9 cellular contexts compared by ENCODE assay signal in genomic region chr10:123133511-123133910, GRCh38. TPM values are rescaled to one million over a fixed set of nuclear protein-coding genes. Genes with fewer than 3 reads are reported as not detected.
DNase-seq lines count a peak whose midpoint lies in the region; ATAC-seq, FAIRE-seq and TF ChIP-seq lines count a peak whose summit lies in the region.
"Had no signal": no experiment of that assay in that cellular context is flagged by ENCODE, and none has a peak within 500 bp of the region (broad histone marks: within the 10 kb centered on the region; RNA-seq: fewer than 3 reads in every experiment).

No MANE protein-coding gene starts in this region.

- CTCF ChIA-PET in naive thymus-derived CD4-positive, alpha-beta T cell (lab: Charles Lee), result interaction anchor here (0.7 to 2.1 kb wide), 11 partner anchors 10 to 1169 kb away, joined by 3 to 10 read pairs (median 5); partner anchors contain the start of gene BUB3
- CTCF ChIA-PET in OCI-LY7 (lab: Charles Lee; ENCODE audit: unreplicated experiment), result interaction anchor here (0.6 kb wide), 1 partner anchor 429 kb away, joined by 4 read pairs; no protein-coding TSS in a partner anchor

- H2AFZ ChIP-seq in OCI-LY7 (ENCODE audit: low read length), result no peak overlapping the region

- no peaks in the 10 kb centered on the region for H3K9me2 ChIP-seq in OCI-LY7 (ENCODE audit: insufficient read depth, low read length)

- peak overlapping the region; percentile 79 to 99 (median 94) for H3K4me2 ChIP-seq in BLaER1 treated with 17β-estradiol and CSF1 and Interleukin-3, amounts not matched to agents 10 nM and 100 nM
- no peak overlapping the region for H3K4me2 ChIP-seq in OCI-LY7 (ENCODE audit: low read length)

- no peaks in the 10 kb centered on the region for H3K9me3 Mint-ChIP-seq in activated T-helper 17 cell treated with anti-CD3 and anti-CD28 coated beads, Interleukin-2, amount 50 U/mL, for 72 hours
- peaks cover 0 to 3% (median 0%) of the 10 kb centered on the region in 11 donors for H3K9me3 Mint-ChIP-seq in naive thymus-derived CD4-positive, alpha-beta T cell

- DNase-seq in GM12864 (ENCODE audit: low read depth) (no peak), OCI-LY7 (ENCODE audit: low spot score) (no peak), RCC 7860 (ENCODE audit: low spot score) (no peak), left lung (no peak)
- DNase-seq in naive thymus-derived CD4-positive, alpha-beta T cell, result no peak

- H3K4me3 ChIP-seq in BLaER1 treated with 17β-estradiol and CSF1 and Interleukin-3, amounts not matched to agents 10 nM and 100 nM, result peak overlapping the region; percentile 40 to 61 (median 53); a peak in 18 of 20 replicates
- H3K4me3 ChIP-seq in GM12864 (ENCODE audit: low read depth, low read length), result peak overlapping the region; percentile 39
- peak overlapping the region; percentile 36 for H3K4me3 ChIP-seq in naive thymus-derived CD4-positive, alpha-beta T cell (ENCODE audit: low read length)
- no peak overlapping the region for H3K4me3 ChIP-seq in OCI-LY7 (ENCODE audit: low read depth, low read length, poor library complexity, severe bottlenecking)
- H3K4me3 ChIP-seq in left lung, result no peak overlapping the region

- peak overlapping the region; percentile 67 for H3K4me3 Mint-ChIP-seq in activated T-helper 17 cell treated with anti-CD3 and anti-CD28 coated beads, Interleukin-2, amount 50 U/mL, for 72 hours
- H3K4me3 Mint-ChIP-seq in naive thymus-derived CD4-positive, alpha-beta T cell, result peak overlapping the region in 9 of 10 donors; percentile 64 to 79 (median 71)

- peaks cover 10% of the 10 kb centered on the region for H3K36me3 Mint-ChIP-seq in activated T-helper 17 cell treated with anti-CD3 and anti-CD28 coated beads, Interleukin-2, amount 50 U/mL, for 72 hours (ENCODE audit: low read depth)
- peaks cover 0 to 2% (median 0%) of the 10 kb centered on the region in 5 donors for H3K36me3 Mint-ChIP-seq in naive thymus-derived CD4-positive, alpha-beta T cell

- no peak for TF ChIP-seq CTCF in GM12864 (IDR thresholded peaks at IDR 0.05; ENCODE audit: low read depth, low read length, missing control alignments)
- TF ChIP-seq CTCF in OCI-LY7 (conservative IDR thresholded peaks at IDR 0.05; ENCODE audit: low read length), result no peak
- TF ChIP-seq CTCF in left lung (IDR thresholded peaks at IDR 0.05), result no peak

- H4K20me1 ChIP-seq in BLaER1 treated with 17β-estradiol and CSF1 and Interleukin-3, amounts not matched to agents 10 nM and 100 nM, result peaks cover 0 to 57% (median 36%) of the 10 kb centered on the region in 11 experiments; a peak in 18 of 22 replicates
- no peaks in the 10 kb centered on the region for H4K20me1 ChIP-seq in OCI-LY7 (ENCODE audit: insufficient read depth, low read length)

- H3K36me3 ChIP-seq in BLaER1 treated with 17β-estradiol and CSF1 and Interleukin-3, amounts not matched to agents 10 nM and 100 nM, result no peaks in the 10 kb centered on the region
- H3K36me3 ChIP-seq in naive thymus-derived CD4-positive, alpha-beta T cell (ENCODE audit: control insufficient read depth in 2 of 3, insufficient read depth in 3 of 3, low read length in 3 of 3), result no peaks in the 10 kb centered on the region
- no peaks in the 10 kb centered on the region for H3K36me3 ChIP-seq in OCI-LY7 (ENCODE audit: insufficient read depth, low read length)
- no peaks in the 10 kb centered on the region for H3K36me3 ChIP-seq in left lung

- peaks cover 54% of the 10 kb centered on the region for H3K27me3 Mint-ChIP-seq in activated T-helper 17 cell treated with anti-CD3 and anti-CD28 coated beads, Interleukin-2, amount 50 U/mL, for 72 hours
- H3K27me3 Mint-ChIP-seq in naive thymus-derived CD4-positive, alpha-beta T cell, result peaks cover 65 to 82% (median 69%) of the 10 kb centered on the region in 5 donors

- peaks cover 24 to 51% (median 41%) of the 10 kb centered on the region in 10 experiments for H3K4me1 ChIP-seq in BLaER1 treated with 17β-estradiol and CSF1 and Interleukin-3, amounts not matched to agents 10 nM and 100 nM
- peaks cover 20 to 44% of the 10 kb centered on the region in 2 donors for H3K4me1 ChIP-seq in naive thymus-derived CD4-positive, alpha-beta T cell (ENCODE audit: control insufficient read depth in 2 of 2, insufficient read depth in 2 of 2, low read length in 2 of 2)
- H3K4me1 ChIP-seq in OCI-LY7 (ENCODE audit: insufficient read depth, low read length, poor library complexity, severe bottlenecking) (no peaks in the 10 kb centered on the region), left lung (peaks cover 26 to 54% of the 10 kb centered on the region in 2 donors)

- ATAC-seq in activated T-helper 17 cell treated with anti-CD3 and anti-CD28 coated beads, Interleukin-2, amount 50 U/mL, for 72 hours (replicated peaks), result no peak
- ATAC-seq in naive thymus-derived CD4-positive, alpha-beta T cell, result no peak
- ATAC-seq in left lung (no peak), GM18502 (IDR thresholded peaks at IDR 0.05; ENCODE audit: poor library complexity, unreplicated experiment) (no peak)

- H3K27ac ChIP-seq in BLaER1 treated with 17β-estradiol and CSF1 and Interleukin-3, amounts not matched to agents 10 nM and 100 nM, result no peak overlapping the region
- H3K27ac ChIP-seq in naive thymus-derived CD4-positive, alpha-beta T cell (ENCODE audit: low read depth, low read length), result no peak overlapping the region
- no peak overlapping the region for H3K27ac ChIP-seq in OCI-LY7 (ENCODE audit: low read depth, low read length, poor library complexity, severe bottlenecking)
- no peak overlapping the region for H3K27ac ChIP-seq in left lung

- H3K9me3 ChIP-seq in BLaER1 treated with 17β-estradiol and CSF1 and Interleukin-3, amounts not matched to agents 10 nM and 100 nM (replicated peaks in 1 of 11), result peaks cover 5 to 28% (median 15%) of the 10 kb centered on the region in 11 experiments; a peak in 20 of 22 replicates
- H3K9me3 ChIP-seq in naive thymus-derived CD4-positive, alpha-beta T cell (ENCODE audit: control insufficient read depth in 2 of 3, low read length in 3 of 3), result no peaks in the 10 kb centered on the region
- H3K9me3 ChIP-seq in OCI-LY7 (ENCODE audit: low read length) (no peaks in the 10 kb centered on the region), left lung (no peaks in the 10 kb centered on the region)

- H3K27me3 ChIP-seq in BLaER1 treated with 17β-estradiol and CSF1 and Interleukin-3, amounts not matched to agents 10 nM and 100 nM, result peaks cover 77 to 85% (median 80%) of the 10 kb centered on the region in 11 experiments
- peaks cover 16 to 38% of the 10 kb centered on the region in 2 donors for H3K27me3 ChIP-seq in naive thymus-derived CD4-positive, alpha-beta T cell (ENCODE audit: control insufficient read depth in 2 of 2, insufficient read depth in 2 of 2, low read length in 2 of 2)
- peaks cover 83 to 100% of the 10 kb centered on the region in 2 donors for H3K27me3 ChIP-seq in left lung

- H3K9ac ChIP-seq in BLaER1 treated with 17β-estradiol and CSF1 and Interleukin-3, amounts not matched to agents 10 nM and 100 nM, result no peak overlapping the region

- POLR2A ChIA-PET in naive thymus-derived CD4-positive, alpha-beta T cell (lab: Charles Lee), result interaction anchor here (1.2 kb wide), 1 partner anchor 17 kb away, joined by 3 read pairs; no protein-coding TSS in a partner anchor
- POLR2A ChIA-PET in OCI-LY7 (lab: Charles Lee), result interaction anchor here (0.7 kb wide), 1 partner anchor 29 kb away, joined by 3 read pairs; no protein-coding TSS in a partner anchor

- H3K79me2 ChIP-seq in OCI-LY7 (ENCODE audit: insufficient read depth, low read depth, low read length), result no peaks in the 10 kb centered on the region

- no TSS peak for BruUV-seq in OCI-LY7 (replicated peaks; lab: Mats Ljungman, UMichigan)

- no peak overlapping the region for H3K27ac Mint-ChIP-seq in activated T-helper 17 cell treated with anti-CD3 and anti-CD28 coated beads, Interleukin-2, amount 50 U/mL, for 72 hours
- H3K27ac Mint-ChIP-seq in naive thymus-derived CD4-positive, alpha-beta T cell, result peak overlapping the region in 1 of 9 donors; percentile 65

- H3K4me1 Mint-ChIP-seq in activated T-helper 17 cell treated with anti-CD3 and anti-CD28 coated beads, Interleukin-2, amount 50 U/mL, for 72 hours, result peaks cover 10% of the 10 kb centered on the region
- peaks cover 6 to 39% (median 31%) of the 10 kb centered on the region in 7 donors for H3K4me1 Mint-ChIP-seq in naive thymus-derived CD4-positive, alpha-beta T cell

- intact Hi-C loops in naive thymus-derived CD4-positive, alpha-beta T cell (cut with micrococcal nuclease), result loop anchor here (1.0 to 10.0 kb wide), 7 partner anchors 17 to 486 kb away; no protein-coding TSS in a partner anchor
- intact Hi-C loops in OCI-LY7 (cut with micrococcal nuclease; ENCODE audit: unreplicated experiment), result loop anchor here (2.0 to 10.0 kb wide), 4 partner anchors 91 to 841 kb away; no protein-coding TSS in a partner anchor
- intact Hi-C loops in left lung (cut with DNase I), result loop anchor here in 1 of 2 donors (5.0 kb wide), 1 partner anchor 424 kb away; no protein-coding TSS in a partner anchor

- FAIRE-seq in RCC 7860 (lab: Jason Lieb, UNC), result no peak
- FAIRE-seq: endometrium had no signal

RNA-seq across cellular contexts. Expression of gene HMX3, which starts 2.3 kb away (rescaled TPM):
- under 1 TPM in 1 of 2 donors, not detected in 1; 0.21 TPM for total RNA-seq in activated T-helper 17 cell treated with anti-CD3 and anti-CD28 coated beads, Interleukin-2, amount 50 U/mL, for 72 hours
- total RNA-seq in naive thymus-derived CD4-positive, alpha-beta T cell, result not detected
- polyA plus RNA-seq in naive thymus-derived CD4-positive, alpha-beta T cell, result not detected
- 0.44 TPM in 1 of 2 replicates, not detected in the other for total RNA-seq in OCI-LY7 (2014; rRNA removed; shearing (Covaris generic))
- total RNA-seq in OCI-LY7 (2022) (not detected in 2 replicates), left lung (not detected)

RNA-seq across cellular contexts. Expression of gene HMX2, which starts 14.4 kb away (rescaled TPM):
- under 1 TPM in 1 of 2 donors, not detected in 1; 0.19 TPM for total RNA-seq in activated T-helper 17 cell treated with anti-CD3 and anti-CD28 coated beads, Interleukin-2, amount 50 U/mL, for 72 hours
- total RNA-seq in naive thymus-derived CD4-positive, alpha-beta T cell, result not detected
- under 1 TPM; 0.14 to 0.24 TPM for polyA plus RNA-seq in naive thymus-derived CD4-positive, alpha-beta T cell
- 1.2 and 2.0 TPM in 2 replicates for total RNA-seq in OCI-LY7 (2014; rRNA removed; shearing (Covaris generic))
- total RNA-seq in OCI-LY7 (2022) (1.7 and 2.4 TPM in 2 replicates), left lung (not detected)

RNA-seq across cellular contexts. Expression of gene BUB3, which starts 20.7 kb away (rescaled TPM):
- total RNA-seq in activated T-helper 17 cell treated with anti-CD3 and anti-CD28 coated beads, Interleukin-2, amount 50 U/mL, for 72 hours, result 100 to 1,000 TPM; 311 to 324 TPM
- total RNA-seq in naive thymus-derived CD4-positive, alpha-beta T cell, result 100 to 1,000 TPM in 3 of 5 experiments, 10 to 100 TPM in 2; 91.4 to 195 (median 171) TPM
- 100 to 1,000 TPM; 230 to 255 TPM for polyA plus RNA-seq in naive thymus-derived CD4-positive, alpha-beta T cell
- total RNA-seq in OCI-LY7 (2014; rRNA removed; shearing (Covaris generic)), result 437 and 526 TPM in 2 replicates
- total RNA-seq in OCI-LY7 (2022), result 312 and 335 TPM in 2 replicates
- 10 to 100 TPM; 63.5 to 65.1 TPM for total RNA-seq in left lung

Comparison
In these comparisons a context has a peak if more than half of its experiments do, and no peak if none do; other contexts are left out.
1. H3K4me3 ChIP-seq: peak in BLaER1 treated with 17β-estradiol and CSF1 and Interleukin-3, amounts not matched to agents 10 nM and 100 nM (10 of 10), GM12864 (single experiment) and naive thymus-derived CD4-positive, alpha-beta T cell (single experiment); none in OCI-LY7 (single experiment) and left lung (0 of 2).